ENCODE assay signal across 9 cellular contexts in genomic region chr1:85199667-85200366, GRCh38. TPM values are rescaled to one million over a fixed set of nuclear protein-coding genes. Genes with fewer than 3 reads are reported as not detected.
A peak's percentile ranks its signal among the peaks of the same experiment; 100 is the strongest.
DNase-seq lines count a peak whose midpoint lies in the region; ATAC-seq and TF ChIP-seq lines count a peak whose summit lies in the region.
"Had no signal": no experiment of that assay in that cellular context is flagged by ENCODE, and none has a peak within 500 bp of the region (broad histone marks: within the 10 kb centered on the region; RNA-seq: fewer than 3 reads in every experiment).

No MANE protein-coding gene starts in this region.

- H3K4me1 Mint-ChIP-seq in WTC11: peaks cover 46% of the 10 kb centered on the region

- POLR2A ChIA-PET in SK-N-SH (lab: Yijun Ruan, JAX): no interaction called here
- POLR2A ChIA-PET in WTC11 (lab: Charles Lee): interaction anchor here (0.7 to 1.6 kb wide), 3 partner anchors 8 to 90 kb away, joined by 4 to 6 read pairs (median 4); partner anchors contain the start of gene C1orf52

- peak overlapping the region; percentile 80; the same call in 1 of the 2 replicates for H3K27ac Mint-ChIP-seq in WTC11

- no peak for TF ChIP-seq CTCF in SK-N-SH (IDR thresholded peaks at IDR 0.05)
- TF ChIP-seq CTCF in WTC11 (IDR thresholded peaks at IDR 0.05): no peak
- TF ChIP-seq CTCF in stomach (IDR thresholded peaks at IDR 0.05): no peak

- H3K27ac ChIP-seq in SK-N-SH (ENCODE audit: low read depth in 2 of 2, low read length in 1 of 2): no peak overlapping the region
- peak overlapping the region; percentile 97 to 98 (median 98) for H3K27ac ChIP-seq in stomach

- H3K4me1 ChIP-seq in SK-N-SH (ENCODE audit: control insufficient read depth in 1 of 2, insufficient read depth in 2 of 2, low read depth in 1 of 2, low read length in 1 of 2): peaks cover 0 to 11% of the 10 kb centered on the region in 2 experiments; a peak in 1 of 4 replicates
- H3K4me1 ChIP-seq in iPS-15b (ENCODE audit: control insufficient read depth, insufficient read depth, low read length): peaks cover 3% of the 10 kb centered on the region
- H3K4me1 ChIP-seq in stomach: peaks cover 6 to 67% (median 37%) of the 10 kb centered on the region in 4 donors

- TF ChIP-seq POLR2A in stomach (IDR thresholded peaks at IDR 0.05): no peak

- CTCF ChIA-PET in SK-N-SH (lab: Yijun Ruan, JAX) (interaction anchor here (0.6 to 4.0 kb wide), 4 partner anchors 23 to 640 kb away, joined by 3 to 13 read pairs (median 3); partner anchors contain the start of gene C1orf52), WTC11 (lab: Charles Lee) (interaction anchor here (0.6 to 1.1 kb wide), 5 partner anchors 26 to 425 kb away, joined by 3 to 7 read pairs (median 3); partner anchors contain the start of gene C1orf52)

- TF ChIP-seq RAD21 in SK-N-SH (IDR thresholded peaks at IDR 0.05; ENCODE audit: low read length): no peak

- H3F3A ChIP-seq in SK-N-SH (replicated peaks; ENCODE audit: insufficient read depth): peaks cover 9% of the 10 kb centered on the region

- peak overlapping the region; percentile 86 for H3K4me3 Mint-ChIP-seq in WTC11

- H3K27me3 ChIP-seq in SK-N-SH (ENCODE audit: insufficient read depth) (peaks cover 67% of the 10 kb centered on the region), iPS-15b (ENCODE audit: control insufficient read depth, insufficient read depth, low read length) (peaks cover 4% of the 10 kb centered on the region), stomach (peaks cover 0 to 25% (median 0%) of the 10 kb centered on the region in 3 donors)

- TF ChIP-seq EP300 in SK-N-SH (IDR thresholded peaks at IDR 0.05; ENCODE audit: borderline replicate concordance in 1 of 2, low read depth in 1 of 2, low read length in 1 of 2): no peak
- TF ChIP-seq EP300 in stomach (IDR thresholded peaks at IDR 0.05): no peak

- H3K9me3 ChIP-seq in SK-N-SH: no peaks in the 10 kb centered on the region
- no peaks in the 10 kb centered on the region for H3K9me3 ChIP-seq in iPS-15b (ENCODE audit: control insufficient read depth, insufficient read depth, low read length)
- H3K9me3 ChIP-seq in stomach: no peaks in the 10 kb centered on the region

- peak overlapping the region; percentile 85; the same call in 1 of the 2 replicates for H3K4me2 ChIP-seq in SK-N-SH

- H2AFZ ChIP-seq in SK-N-SH (ENCODE audit: low read depth): no peak overlapping the region

- H4K20me1 ChIP-seq in SK-N-SH (ENCODE audit: insufficient read depth): no peaks in the 10 kb centered on the region

- H3K36me3 Mint-ChIP-seq in WTC11: no peaks in the 10 kb centered on the region

- H3K36me3 ChIP-seq in SK-N-SH (replicated peaks in 1 of 2; ENCODE audit: control insufficient read depth in 1 of 2, insufficient read depth in 2 of 2, low read length in 1 of 2) (no peaks in the 10 kb centered on the region), iPS-15b (ENCODE audit: control insufficient read depth, insufficient read depth, low read length) (no peaks in the 10 kb centered on the region), stomach (no peaks in the 10 kb centered on the region)

- no peak for DNase-seq in SK-N-SH
- no peak for DNase-seq in WTC11 (ENCODE audit: low spot score)
- DNase-seq in stomach: no peak
- no peak for DNase-seq in OCI-M1 (lab: John Stamatoyannopoulos, UW)
- DNase-seq in DMS153 treated with DMSO at 0.1 percent for 48 hours (lab: John Stamatoyannopoulos, UW; ENCODE audit: unreplicated experiment): no peak
- DNase-seq: DND-41 had no signal

- no peaks in the 10 kb centered on the region for H3K27me3 Mint-ChIP-seq in WTC11 (ENCODE audit: low read depth)

- H3K4me3 ChIP-seq in SK-N-SH (ENCODE audit: low read depth in 2 of 2, low read length in 1 of 2) (peak overlapping the region in 1 of 2 experiments; percentile 59; a peak in 1 of 4 replicates), iPS-15b (ENCODE audit: low read depth, low read length) (peak overlapping the region; percentile 59), stomach (peak overlapping the region; percentile 88 to 98 (median 93))

- H3K9ac ChIP-seq in SK-N-SH: no peak overlapping the region
- H3K9ac ChIP-seq in iPS-15b (ENCODE audit: low read depth, low read length): no peak overlapping the region

- no peaks in the 10 kb centered on the region for H3K79me2 ChIP-seq in SK-N-SH (ENCODE audit: insufficient read depth)

- intact Hi-C loops in stomach (cut with DNase I; ENCODE audit: low total_unique reads): no loop called here

- H3K9me3 Mint-ChIP-seq in WTC11: no peaks in the 10 kb centered on the region

- ATAC-seq in SK-N-SH treated with all-trans-retinoic acid at 6 μM for 48 hours (no peak), WTC11 (no peak), GM19023 (IDR thresholded peaks at IDR 0.05; ENCODE audit: unreplicated experiment) (no peak)

- WGBS in SK-N-SH (ENCODE audit: low lambda C conversion rate): 8% methylated on average over 21 of the region's 21 CpGs
- 5 to 10% (median 8%) methylated on average over 21 of the region's 21 CpGs for WGBS in stomach, 5 donors

- no peaks in the 10 kb centered on the region; the same call in 1 of the 2 replicates for H3K9me2 ChIP-seq in SK-N-SH

TF ChIP-seq in SK-N-SH, 30 proteins besides CTCF, POLR2A, EP300 and RAD21 (continues in another document):
- TF ChIP-seq USF1 (IDR thresholded peaks at IDR 0.05; ENCODE audit: borderline replicate concordance, low read depth) (no peak), CHD2 (IDR thresholded peaks at IDR 0.05; ENCODE audit: low read length, partially characterized antibody) (no peak), SIN3A (IDR thresholded peaks at IDR 0.05; ENCODE audit: borderline replicate concordance, low read depth, low read length) (no peak)

TF ChIP-seq in SK-N-SH treated with all-trans-retinoic acid at 6 μM for 48 hours, 23 proteins besides CTCF, POLR2A, EP300 and RAD21 (continues in another document):
- TF ChIP-seq OSR1 (CRISPR knock-in tag; IDR thresholded peaks at IDR 0.05) (no peak), ZFP30 (CRISPR knock-in tag; IDR thresholded peaks at IDR 0.05) (no peak), CSDC2 (CRISPR knock-in tag; IDR thresholded peaks at IDR 0.05) (no peak), SNAI2 (CRISPR knock-in tag; IDR thresholded peaks at IDR 0.05) (no peak), ZFP3 (CRISPR knock-in tag; IDR thresholded peaks at IDR 0.05) (no peak), GLIS3 (CRISPR knock-in tag; IDR thresholded peaks at IDR 0.05) (no peak), TOX (CRISPR knock-in tag; IDR thresholded peaks at IDR 0.05; ENCODE audit: borderline replicate concordance) (no peak), ISL1 (CRISPR knock-in tag; IDR thresholded peaks at IDR 0.05) (no peak), ZNF70 (CRISPR knock-in tag; IDR thresholded peaks at IDR 0.05) (no peak), PPARA (CRISPR knock-in tag; IDR thresholded peaks at IDR 0.05; ENCODE audit: borderline replicate concordance) (no peak)

TF ChIP-seq in WTC11, 78 proteins besides CTCF, POLR2A, EP300 and RAD21:
- TF ChIP-seq KAT7 (CRISPR knock-in tag; IDR thresholded peaks at IDR 0.05; ENCODE audit: borderline replicate concordance): no peak
- TF ChIP-seq ZNF671 (CRISPR knock-in tag; IDR thresholded peaks at IDR 0.05): no peak
- no peak for TF ChIP-seq CREM (CRISPR knock-in tag; IDR thresholded peaks at IDR 0.05)
- TF ChIP-seq ARID4B (CRISPR knock-in tag; IDR thresholded peaks at IDR 0.05; ENCODE audit: borderline replicate concordance): no peak

RNA-seq across cellular contexts. Expression of gene SYDE2, which starts 1.0 kb away (rescaled TPM):
- polyA plus RNA-seq in SK-N-SH (2012; rRNA removed) (not detected in 2 replicates), stomach (1 to 10 TPM in 2 of 3 donors, under 1 TPM in 1; 0.75 to 1.2 (median 1.2) TPM)
- under 0.01 TPM in 1 of 2 replicates, not detected in the other for polyA plus RNA-seq in SK-N-SH (2012; cell fraction: cytosol; rRNA removed)
- polyA plus RNA-seq in SK-N-SH (2012; cell fraction: nucleus; rRNA removed): 0.01 TPM in 1 of 2 replicates, not detected in the other
- total RNA-seq in WTC11 (2021) (11.0 to 13.8 TPM (median 11.4 TPM) in 3 replicates), stomach (10 to 100 TPM; 13.0 to 45.3 (median 36.6) TPM)

RNA-seq across cellular contexts. Expression of gene C1orf52, which starts 59.6 kb away (rescaled TPM):
- polyA plus RNA-seq in SK-N-SH (2012; rRNA removed) (23.4 and 24.3 TPM in 2 replicates), stomach (10 to 100 TPM; 11.1 to 16.8 (median 11.9) TPM)
- 19.1 and 20.8 TPM in 2 replicates for polyA plus RNA-seq in SK-N-SH (2012; cell fraction: cytosol; rRNA removed)
- 30.0 and 36.7 TPM in 2 replicates for polyA plus RNA-seq in SK-N-SH (2012; cell fraction: nucleus; rRNA removed)
- total RNA-seq in WTC11 (2021) (35.8 to 44.5 TPM (median 40.2 TPM) in 3 replicates), stomach (10 to 100 TPM in 3 of 5 donors, 1 to 10 TPM in 2; 5.8 to 39.3 (median 23.5) TPM)

Comparison
In these comparisons a context has a peak if more than half of its experiments do, and no peak if none do; other contexts are left out.
1. H3K27ac ChIP-seq: peak in stomach (5 of 5); none in SK-N-SH (0 of 2).